8 cellular contexts compared by ENCODE assay signal in the genomic region with DNA sequence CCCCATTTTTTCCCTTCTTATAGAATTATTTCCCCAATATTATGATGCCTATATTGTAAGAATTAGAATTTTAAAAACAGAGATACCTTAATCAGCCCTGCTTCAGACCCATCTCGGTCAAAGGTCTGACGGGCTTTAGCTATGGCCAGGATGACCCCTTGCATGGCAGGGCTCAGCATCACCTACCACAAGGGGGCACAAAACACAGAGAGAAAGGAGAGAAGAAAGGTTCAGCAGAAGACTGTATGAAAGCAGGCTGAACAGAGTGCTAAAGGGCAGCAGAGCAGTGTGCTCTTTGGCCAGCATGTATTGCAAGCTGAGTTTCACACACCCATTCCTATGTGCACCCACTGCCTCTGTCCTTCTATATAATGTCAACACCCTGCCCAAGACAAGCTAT. TPM values are rescaled to one million over a fixed set of nuclear protein-coding genes. Genes with fewer than 3 reads are reported as not detected.
DNase-seq lines count a peak whose midpoint lies in the region; ATAC-seq and TF ChIP-seq lines count a peak whose summit lies in the region.

No MANE protein-coding gene starts in this region.

- ATAC-seq in foreskin keratinocyte (peak; percentile 41), GM19463 (IDR thresholded peaks at IDR 0.05; ENCODE audit: unreplicated experiment) (no peak)

- no peaks in the 10 kb centered on the region for H3K27me3 ChIP-seq in foreskin keratinocyte

- CTCF ChIA-PET in RWPE1 (lab: Yijun Ruan, JAX): interaction anchor here (0.6 to 1.9 kb wide), 5 partner anchors 14 to 622 kb away, joined by 3 to 11 read pairs (median 3); no protein-coding TSS in a partner anchor

- H3K4me1 ChIP-seq in foreskin keratinocyte: no peaks in the 10 kb centered on the region

- no peak overlapping the region for H3K27ac ChIP-seq in RWPE1
- no peak overlapping the region for H3K27ac ChIP-seq in foreskin keratinocyte

- DNase-seq in ELF-1 (ENCODE audit: low read depth, low spot score) (peak; percentile 79), HCEC 1CT (peak; percentile 18), RWPE1 (ENCODE audit: low spot score) (no peak), foreskin keratinocyte (peak in 1 of 2 donors; percentile 19), Ammon's horn (ENCODE audit: low spot score) (no peak), NCI-H187 treated with DMSO at 0.1 percent for 48 hours (lab: John Stamatoyannopoulos, UW) (no peak)
- peak; percentile 27 for DNase-seq in stimulated activated CD8-positive, alpha-beta memory T cell treated with anti-CD3 and anti-CD28 coated beads, Interleukin-4, amount 100 ng/mL, for 48 hours

- TF ChIP-seq CTCF in RWPE1 (conservative IDR thresholded peaks at IDR 0.05; ENCODE audit: low read depth) (0 out of 2 replicates have a peak, but pooled peaks have one; percentile 17), foreskin keratinocyte (conservative IDR thresholded peaks at IDR 0.05) (peak; percentile 57)

- POLR2A ChIA-PET in RWPE1 (lab: Yijun Ruan, JAX; ENCODE audit: low non-redundant PET): no interaction called here

RNA-seq across cellular contexts. Expression of gene CLDN25, which starts 26.8 kb away (rescaled TPM):
- not detected in 2 replicates for total RNA-seq in foreskin keratinocyte
- polyA plus RNA-seq in foreskin keratinocyte: not detected in 2 replicates

RNA-seq across cellular contexts. Expression of gene ZW10, which starts 32.9 kb away (rescaled TPM):
- 27.0 and 28.9 TPM in 2 replicates for total RNA-seq in foreskin keratinocyte
- polyA plus RNA-seq in foreskin keratinocyte: 12.7 and 16.1 TPM in 2 replicates

Comparison
In these comparisons a context has a peak if more than half of its experiments do, and no peak if none do; other contexts are left out.
1. DNase-seq: peak in ELF-1 (single experiment), HCEC 1CT (single experiment) and stimulated activated CD8-positive, alpha-beta memory T cell treated with anti-CD3 and anti-CD28 coated beads, Interleukin-4, amount 100 ng/mL, for 48 hours (single experiment); none in RWPE1 (single experiment), Ammon's horn (single experiment) and NCI-H187 treated with DMSO at 0.1 percent for 48 hours (single experiment).